Comparison of ENCODE assay signal across 22 cellular contexts in genomic region chr1:227561303-227561702, GRCh38. TPM values are rescaled to one million over a fixed set of nuclear protein-coding genes. Genes with fewer than 3 reads are reported as not detected.
DNase-seq lines count a peak whose midpoint lies in the region; ATAC-seq, FAIRE-seq and TF ChIP-seq lines count a peak whose summit lies in the region.
"Had no signal": no experiment of that assay in that cellular context is flagged by ENCODE, and none has a peak within 500 bp of the region (broad histone marks: within the 10 kb centered on the region; RNA-seq: fewer than 3 reads in every experiment).

No MANE protein-coding gene starts in this region.

- H3K4me1 Mint-ChIP-seq in astrocyte (ENCODE audit: low read depth, unreplicated experiment) (peaks cover 2% of the 10 kb centered on the region), neural progenitor cell (peaks cover 10% of the 10 kb centered on the region)

- H3K27ac ChIP-seq in heart left ventricle (no peak overlapping the region), right atrium auricular region (no peak overlapping the region), astrocyte (ENCODE audit: low read depth, low read length) (no peak overlapping the region), neural progenitor cell (no peak overlapping the region), tibial artery (no peak overlapping the region), transverse colon (no peak overlapping the region)
- H3K27ac ChIP-seq: Peyer's patch had no signal

- peaks cover 5% of the 10 kb centered on the region for H3K36me3 Mint-ChIP-seq in astrocyte (ENCODE audit: low read depth, unreplicated experiment)
- H3K36me3 Mint-ChIP-seq in neural progenitor cell: peaks cover 25% of the 10 kb centered on the region

- ATAC-seq in heart left ventricle: no peak
- ATAC-seq: GM23338 had no signal

- H3K4me1 ChIP-seq in heart left ventricle (peaks cover 0 to 23% (median 8%) of the 10 kb centered on the region in 12 donors), right atrium auricular region (peaks cover 0 to 15% of the 10 kb centered on the region in 2 donors), astrocyte (ENCODE audit: insufficient read depth, low read length) (peaks cover 3% of the 10 kb centered on the region), neural progenitor cell (peaks cover 7% of the 10 kb centered on the region), tibial artery (peaks cover 0 to 21% (median 8%) of the 10 kb centered on the region in 4 donors), transverse colon (peaks cover 0 to 7% (median 7%) of the 10 kb centered on the region in 4 donors)
- H3K4me1 ChIP-seq: Caco-2 had no signal

- peaks cover 18% of the 10 kb centered on the region for H3K9me3 Mint-ChIP-seq in astrocyte (ENCODE audit: unreplicated experiment)
- H3K9me3 Mint-ChIP-seq in neural progenitor cell: peaks cover 38% of the 10 kb centered on the region

- TF ChIP-seq POLR2A in heart left ventricle (IDR thresholded peaks at IDR 0.05): no peak
- TF ChIP-seq POLR2A in transverse colon (IDR thresholded peaks at IDR 0.05): no peak

- H3K36me3 ChIP-seq in heart left ventricle: no peaks in the 10 kb centered on the region
- no peaks in the 10 kb centered on the region for H3K36me3 ChIP-seq in right atrium auricular region
- H3K36me3 ChIP-seq in astrocyte (ENCODE audit: insufficient read depth, low read length): no peaks in the 10 kb centered on the region
- H3K36me3 ChIP-seq in neural progenitor cell: no peaks in the 10 kb centered on the region
- H3K36me3 ChIP-seq in tibial artery: no peaks in the 10 kb centered on the region
- H3K36me3 ChIP-seq in transverse colon: no peaks in the 10 kb centered on the region
- H3K36me3 ChIP-seq: Peyer's patch had no signal

- intact Hi-C loops in heart left ventricle (cut with DNase I): loop anchor here in 7 of 10 donors (5.0 to 10.0 kb wide), 6 partner anchors 163 to 386 kb away; partner anchors contain the start of genes WNT9A (in 2 of the 7), JMJD4 (in 1 of the 7) and SNAP47 (in 1 of the 7)
- intact Hi-C loops in tibial artery (cut with DNase I; ENCODE audit: low total_unique reads): no loop called here
- intact Hi-C loops in transverse colon (cut with DNase I; ENCODE audit: low total_unique reads): no loop called here

- peaks cover 6 to 42% (median 30%) of the 10 kb centered on the region in 9 donors for H3K27me3 ChIP-seq in heart left ventricle
- H3K27me3 ChIP-seq in right atrium auricular region: peaks cover 0 to 10% of the 10 kb centered on the region in 2 donors
- peaks cover 9% of the 10 kb centered on the region for H3K27me3 ChIP-seq in astrocyte (ENCODE audit: insufficient read depth, low read length)
- no peaks in the 10 kb centered on the region for H3K27me3 ChIP-seq in neural progenitor cell
- peaks cover 0 to 31% of the 10 kb centered on the region in 2 donors for H3K27me3 ChIP-seq in tibial artery
- H3K27me3 ChIP-seq in transverse colon: peaks cover 32% of the 10 kb centered on the region

- no peaks in the 10 kb centered on the region for H4K20me1 ChIP-seq in astrocyte (ENCODE audit: insufficient read depth, low read length)
- no peaks in the 10 kb centered on the region for H4K20me1 ChIP-seq in neural progenitor cell (ENCODE audit: low read depth)

- H2AFZ ChIP-seq in astrocyte (ENCODE audit: low read depth, low read length): peak overlapping the region; percentile 63
- no peak overlapping the region for H2AFZ ChIP-seq in neural progenitor cell (replicated peaks)
- H2AFZ ChIP-seq: GM23338 had no signal

- TF ChIP-seq CTCF in heart left ventricle (IDR thresholded peaks at IDR 0.05) (no peak), right atrium auricular region (IDR thresholded peaks at IDR 0.05) (no peak), astrocyte (IDR thresholded peaks at IDR 0.05; ENCODE audit: insufficient read depth, low read depth, low read length) (no peak), neural progenitor cell (IDR thresholded peaks at IDR 0.05) (no peak), tibial artery (IDR thresholded peaks at IDR 0.05) (no peak), transverse colon (IDR thresholded peaks at IDR 0.05) (no peak)

- H3K9me3 ChIP-seq in heart left ventricle (no peaks in the 10 kb centered on the region), right atrium auricular region (no peaks in the 10 kb centered on the region), astrocyte (ENCODE audit: insufficient read depth, low read depth, low read length) (peaks cover 14% of the 10 kb centered on the region), neural progenitor cell (ENCODE audit: low read depth) (no peaks in the 10 kb centered on the region), tibial artery (no peaks in the 10 kb centered on the region), transverse colon (no peaks in the 10 kb centered on the region)
- H3K9me3 ChIP-seq: Peyer's patch had no signal

- H3K79me2 ChIP-seq in astrocyte (ENCODE audit: insufficient read depth, low read length) (peaks cover 16% of the 10 kb centered on the region), neural progenitor cell (ENCODE audit: low read depth) (peaks cover 25% of the 10 kb centered on the region)

- no peak for FAIRE-seq in astrocyte (lab: Jason Lieb, UNC)
- FAIRE-seq: A204.1, G401.6, GM12891 had no signal

- DNase-seq in heart left ventricle: no peak
- DNase-seq in right atrium auricular region (ENCODE audit: low spot score): no peak
- DNase-seq in astrocyte (ENCODE audit: low read depth): no peak
- no peak for DNase-seq in neural progenitor cell (ENCODE audit: low spot score)
- DNase-seq in tibial artery: no peak
- DNase-seq in glomerular visceral epithelial cell (ENCODE audit: extremely low spot score): no peak
- no peak for DNase-seq in DMS79 treated with DMSO at 0.1 percent for 48 hours (lab: John Stamatoyannopoulos, UW)
- DNase-seq in transverse colon: no peak
- DNase-seq: Caco-2, DMS79, KG1, NCI-H1105 treated with DMSO at 0.1 percent for 48 hours, NCI-H1930, NCI-H2171 treated with DMSO at 0.1 percent for 48 hours, NCI-H510A treated with DMSO at 0.1 percent for 48 hours, Peyer's patch, SHP77 treated with DMSO at 0.1 percent for 48 hours had no signal

- no peak overlapping the region for H3K4me2 ChIP-seq in astrocyte (ENCODE audit: low read length)
- H3K4me2 ChIP-seq in neural progenitor cell: no peak overlapping the region
- H3K4me2 ChIP-seq: GM23338 had no signal

- peaks cover 12% of the 10 kb centered on the region for H3F3A ChIP-seq in neural progenitor cell (ENCODE audit: low read depth)

- H3K27me3 Mint-ChIP-seq in astrocyte (ENCODE audit: low read depth, unreplicated experiment) (no peaks in the 10 kb centered on the region), neural progenitor cell (ENCODE audit: insufficient read depth, low read depth) (peaks cover 4% of the 10 kb centered on the region)

- H3K27ac Mint-ChIP-seq in astrocyte (ENCODE audit: unreplicated experiment): no peak overlapping the region
- no peak overlapping the region for H3K27ac Mint-ChIP-seq in neural progenitor cell
- H3K27ac Mint-ChIP-seq: CD14-positive monocyte, GM23338 had no signal

- H3K4me3 Mint-ChIP-seq in astrocyte (ENCODE audit: unreplicated experiment) (no peak overlapping the region), neural progenitor cell (peak overlapping the region; percentile 48)
- H3K4me3 Mint-ChIP-seq: GM23338 had no signal

- H3K4me3 ChIP-seq in heart left ventricle (peak overlapping the region in 8 of 12 donors; percentile 8 to 38 (median 23)), right atrium auricular region (peak overlapping the region in 1 of 2 donors; percentile 21), astrocyte (ENCODE audit: insufficient read depth, low read depth, low read length) (no peak overlapping the region), neural progenitor cell (no peak overlapping the region), tibial artery (peak overlapping the region; percentile 36 to 42), transverse colon (no peak overlapping the region)
- H3K4me3 ChIP-seq: GM23338, Peyer's patch had no signal

- H3K9ac ChIP-seq in astrocyte (ENCODE audit: low read length) (no peak overlapping the region), neural progenitor cell (no peak overlapping the region)

- no peak for TF ChIP-seq EP300 in transverse colon (IDR thresholded peaks at IDR 0.05; ENCODE audit: low read depth)

- WGBS in heart left ventricle, 4 donors: 36 to 50% (median 38%) methylated on average over 29 to 30 of the region's 30 CpGs
- WGBS in transverse colon (ENCODE audit: low coverage in 1 of 2), 2 donors: 78% methylated on average over 28 of the region's 30 CpGs; no CpG with 5 or more reads in 1 of the 2 donors

- in situ Hi-C loops in transverse colon (cut with MboI; ENCODE audit: low pct_ligation_motif_present in 1 of 4, low pct_unique_long_range_greater_than_20kb in 1 of 4, low sequenced_read_pairs in 3 of 4): no loop called here

RNA-seq across cellular contexts. Expression of gene ZNF678, which starts 2.1 kb away (rescaled TPM):
- total RNA-seq in heart left ventricle (1 to 10 TPM; 2.2 to 6.0 (median 3.3) TPM), right atrium auricular region (1 to 10 TPM; 2.7 to 3.3 TPM), astrocyte (4.7 and 5.4 TPM in 2 replicates), neural progenitor cell (ENCODE audit: low replicate concordance) (46.8 and 63.8 TPM in 2 replicates), transverse colon (10 to 100 TPM in 3 of 4 donors, 1 to 10 TPM in 1; 5.2 to 80.2 (median 14.7) TPM)
- polyA plus RNA-seq in heart left ventricle: 1 to 10 TPM in 1 of 2 donors, under 1 TPM in 1; 0.99 to 2.2 TPM

Comparison
In these comparisons a context has a peak if more than half of its experiments do, and no peak if none do; other contexts are left out.
1. H3K4me3 ChIP-seq: peak in heart left ventricle (8 of 12) and tibial artery (2 of 2); none in astrocyte (single experiment), neural progenitor cell (single experiment) and transverse colon (0 of 4).
2. intact Hi-C loops: an anchor here in heart left ventricle (5.0 to 10.0 kb wide); none called in tibial artery and transverse colon.